In genomic region chr14:92259613-92260357, GRCh38 we compare ENCODE assay signal across 11 cellular contexts.
DNase-seq lines count a peak whose midpoint lies in the region; ATAC-seq and TF ChIP-seq lines count a peak whose summit lies in the region.
"Had no signal": no experiment of that assay in that cellular context is flagged by ENCODE, and none has a peak within 500 bp of the region (broad histone marks: within the 10 kb centered on the region; RNA-seq: fewer than 3 reads in every experiment).

No MANE protein-coding gene starts in this region.

- H3K36me3 Mint-ChIP-seq in activated CD8-positive, alpha-beta T cell treated with anti-CD3 and anti-CD28 coated beads, Interleukin-2, amount 10 ng/mL, durations not matched to agents 7 days and 5 days (ENCODE audit: low read depth): no peaks in the 10 kb centered on the region
- H3K36me3 Mint-ChIP-seq: activated naive CD8-positive, alpha-beta T cell treated with anti-CD3 and anti-CD28 coated beads, Interleukin-2, amount 10 ng/mL, durations not matched to agents 7 days and 5 days had no signal

- in situ Hi-C loops in ACHN (cut with HindIII; ENCODE audit: low pct_ligation_motif_present, low pct_unique_long_range_greater_than_20kb, low sequenced_read_pairs): no loop called here

- no peak for TF ChIP-seq CTCF in GM12864 (IDR thresholded peaks at IDR 0.05; ENCODE audit: low read depth, low read length, missing control alignments)
- TF ChIP-seq CTCF in tibial nerve (IDR thresholded peaks at IDR 0.05): no peak

- CTCF ChIA-PET in activated CD8-positive, alpha-beta T cell treated with anti-CD3 and anti-CD28 coated beads, Interleukin-2, amount 10 ng/mL, durations not matched to agents 7 days and 5 days (lab: Charles Lee): interaction anchor here (1.0 to 1.9 kb wide), 3 partner anchors 11 to 92 kb away, joined by 3 to 5 read pairs (median 3); no protein-coding TSS in a partner anchor

- H3K36me3 ChIP-seq in tibial nerve: no peaks in the 10 kb centered on the region

- H3K4me3 ChIP-seq in GM12864 (ENCODE audit: low read depth, low read length) (no peak overlapping the region), tibial nerve (no peak overlapping the region)

- no peak overlapping the region for H3K4me3 Mint-ChIP-seq in activated CD8-positive, alpha-beta T cell treated with anti-CD3 and anti-CD28 coated beads, Interleukin-2, amount 10 ng/mL, durations not matched to agents 7 days and 5 days
- H3K4me3 Mint-ChIP-seq: activated naive CD8-positive, alpha-beta T cell treated with anti-CD3 and anti-CD28 coated beads, Interleukin-2, amount 10 ng/mL, durations not matched to agents 7 days and 5 days had no signal

- H3K4me1 Mint-ChIP-seq in activated CD8-positive, alpha-beta T cell treated with anti-CD3 and anti-CD28 coated beads, Interleukin-2, amount 10 ng/mL, durations not matched to agents 7 days and 5 days (ENCODE audit: low read depth): peaks cover 43% of the 10 kb centered on the region

- H3K9me3 ChIP-seq in tibial nerve: no peaks in the 10 kb centered on the region

- no peak for TF ChIP-seq POLR2A in tibial nerve (IDR thresholded peaks at IDR 0.05)

- TF ChIP-seq EP300 in tibial nerve (IDR thresholded peaks at IDR 0.05): no peak

- 66 to 75% methylated on average over 6 of the region's 6 CpGs for WGBS in tibial nerve, 2 donors

- peaks cover 0 to 10% (median 0%) of the 10 kb centered on the region in 4 donors for H3K4me1 ChIP-seq in tibial nerve

- no peak overlapping the region for H3K27ac ChIP-seq in tibial nerve

- H3K27me3 ChIP-seq in tibial nerve: peaks cover 2 to 22% of the 10 kb centered on the region in 2 donors

- ATAC-seq in GM19467 (IDR thresholded peaks at IDR 0.05; ENCODE audit: unreplicated experiment) (peak; percentile 55), HG03097 (IDR thresholded peaks at IDR 0.05; ENCODE audit: low FRiP score, unreplicated experiment) (peak; percentile 71)
- peak; percentile 28 for ATAC-seq in activated CD8-positive, alpha-beta T cell treated with anti-CD3 and anti-CD28 coated beads, Interleukin-2, amount 10 ng/mL, durations not matched to agents 7 days and 5 days

- no peaks in the 10 kb centered on the region for H3K9me3 Mint-ChIP-seq in activated CD8-positive, alpha-beta T cell treated with anti-CD3 and anti-CD28 coated beads, Interleukin-2, amount 10 ng/mL, durations not matched to agents 7 days and 5 days (ENCODE audit: insufficient read depth)
- H3K9me3 Mint-ChIP-seq: activated naive CD8-positive, alpha-beta T cell treated with anti-CD3 and anti-CD28 coated beads, Interleukin-2, amount 10 ng/mL, durations not matched to agents 7 days and 5 days had no signal

- peak overlapping the region; percentile 20 for H3K27ac Mint-ChIP-seq in activated CD8-positive, alpha-beta T cell treated with anti-CD3 and anti-CD28 coated beads, Interleukin-2, amount 10 ng/mL, durations not matched to agents 7 days and 5 days

- POLR2A ChIA-PET in activated CD8-positive, alpha-beta T cell treated with anti-CD3 and anti-CD28 coated beads, Interleukin-2, amount 10 ng/mL, durations not matched to agents 7 days and 5 days (lab: Charles Lee): interaction anchor here (0.6 to 1.4 kb wide), 2 partner anchors 11 to 32 kb away, joined by 3 read pairs; no protein-coding TSS in a partner anchor

- DNase-seq in GM12864 (ENCODE audit: low read depth): peak; percentile 92
- no peak for DNase-seq in activated CD8-positive, alpha-beta T cell treated with anti-CD3 and anti-CD28 coated beads, Interleukin-2, amount 10 ng/mL, durations not matched to agents 7 days and 5 days
- no peak for DNase-seq in SK-N-DZ (ENCODE audit: low spot score)
- no peak for DNase-seq in ACHN
- DNase-seq in tibial nerve (ENCODE audit: low spot score in 2 of 2): no peak
- DNase-seq in NCI-H748 treated with DMSO at 0.1 percent for 48 hours (lab: John Stamatoyannopoulos, UW): no peak
- DNase-seq: activated naive CD8-positive, alpha-beta T cell treated with anti-CD3 and anti-CD28 coated beads, Interleukin-2, amount 10 ng/mL, durations not matched to agents 7 days and 5 days; foreskin melanocyte; stimulated activated CD8-positive, alpha-beta memory T cell treated with anti-CD3 and anti-CD28 coated beads, Interleukin-4, amount 100 ng/mL, for 48 hours had no signal

- H3K27me3 Mint-ChIP-seq in activated CD8-positive, alpha-beta T cell treated with anti-CD3 and anti-CD28 coated beads, Interleukin-2, amount 10 ng/mL, durations not matched to agents 7 days and 5 days (ENCODE audit: low read depth): peaks cover 13% of the 10 kb centered on the region
